In the genomic region with DNA sequence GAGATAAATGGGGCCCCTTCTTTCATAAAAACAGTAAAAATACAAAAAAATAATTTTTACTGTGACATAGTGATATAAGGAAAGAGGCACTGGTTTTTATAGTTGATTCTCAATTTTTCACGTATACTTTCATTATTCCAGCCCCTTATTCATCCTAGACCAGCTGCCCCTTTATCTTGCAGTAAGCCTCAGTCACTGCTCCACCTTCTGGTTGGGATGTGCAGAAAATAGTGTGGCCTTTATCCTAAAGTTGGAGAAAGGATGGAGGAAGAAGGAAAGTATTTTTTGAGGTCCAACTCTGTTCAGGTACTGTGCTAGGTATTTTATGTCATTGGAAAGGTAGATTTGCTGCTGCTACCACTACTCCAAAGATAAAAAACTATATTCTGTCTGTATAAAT, we compare ENCODE assay signal across 8 cellular contexts.
DNase-seq lines count a peak whose midpoint lies in the region; ATAC-seq and TF ChIP-seq lines count a peak whose summit lies in the region.

No MANE protein-coding gene starts in this region.

- intact Hi-C loops in Right ventricle myocardium superior (cut with DNase I), result loop anchor here (5.0 kb wide), 1 partner anchor 216 kb away; no protein-coding TSS in a partner anchor
- intact Hi-C loops in cardiac septum (cut with DNase I), result loop anchor here (5.0 kb wide), 2 partner anchors 116 to 216 kb away; no protein-coding TSS in a partner anchor

- POLR2A ChIA-PET in RWPE1 (lab: Yijun Ruan, JAX; ENCODE audit: low non-redundant PET), result no interaction called here

- TF ChIP-seq CTCF in RWPE1 (conservative IDR thresholded peaks at IDR 0.05; ENCODE audit: low read depth), result peak; percentile 53

- ATAC-seq in Right ventricle myocardium superior (ENCODE audit: poor library complexity), result peak; percentile 65

- H3K27ac ChIP-seq in RWPE1, result no peak overlapping the region

- DNase-seq in Right ventricle myocardium superior (no peak), cardiac septum (ENCODE audit: low spot score) (no peak), RWPE1 (ENCODE audit: low spot score) (peak; percentile 41), fibroblast of the conjunctiva (ENCODE audit: low read depth) (peak; percentile 34), renal cortical epithelial cell (ENCODE audit: low read depth) (peak; percentile 31), NCI-H1436 (lab: John Stamatoyannopoulos, UW) (no peak), activated T-cell treated with anti-CD3 and anti-CD28 coated beads for 4 hours (no peak), SIG-M5 (lab: John Stamatoyannopoulos, UW) (no peak)

- CTCF ChIA-PET in RWPE1 (lab: Yijun Ruan, JAX), result interaction anchor here (0.6 to 1.6 kb wide), 7 partner anchors 17 to 218 kb away, joined by 3 to 8 read pairs (median 3); a partner anchor contains a TSS

Comparison
In these comparisons a context has a peak if more than half of its experiments do, and no peak if none do; other contexts are left out.
1. DNase-seq: peak in RWPE1 (single experiment), fibroblast of the conjunctiva (single experiment) and renal cortical epithelial cell (single experiment); none in Right ventricle myocardium superior (single experiment), cardiac septum (single experiment), NCI-H1436 (single experiment), activated T-cell treated with anti-CD3 and anti-CD28 coated beads for 4 hours (single experiment) and SIG-M5 (single experiment).